Comparison of ENCODE assay signal across 1 cellular context in genomic region chr5:168985454-168985853, GRCh38.
TF ChIP-seq lines count a peak whose summit lies in the region.

No MANE protein-coding gene starts in this region.

TF ChIP-seq in H1, 55 proteins besides CTCF, POLR2A, EP300 and RAD21:
- TF ChIP-seq EGR1 (IDR thresholded peaks at IDR 0.05; ENCODE audit: borderline replicate concordance, low read depth, low read length), result no peak
- TF ChIP-seq USF2 (IDR thresholded peaks at IDR 0.05; ENCODE audit: low read length), result peak; percentile 50
- peak; percentile 57 for TF ChIP-seq MAX (IDR thresholded peaks at IDR 0.05)
- TF ChIP-seq TEAD4 (IDR thresholded peaks at IDR 0.05; ENCODE audit: low read depth, low read length), result 0 out of 2 replicates have a peak, but pooled peaks have one; percentile 35
- no peak for TF ChIP-seq RFX5 (IDR thresholded peaks at IDR 0.05; ENCODE audit: borderline replicate concordance, low read depth, low read length)
- no peak for TF ChIP-seq GABPA (IDR thresholded peaks at IDR 0.05; ENCODE audit: borderline replicate concordance, insufficient read depth, low read length)
- no peak for TF ChIP-seq CHD2 (IDR thresholded peaks at IDR 0.05; ENCODE audit: low read length)
